Comparison of ENCODE assay signal across 21 cellular contexts in genomic region chr13:33078268-33078667, GRCh38.
"Had no signal": no experiment of that assay in that cellular context is flagged by ENCODE, and none has a peak within 500 bp of the region (broad histone marks: within the 10 kb centered on the region; RNA-seq: fewer than 3 reads in every experiment).

No MANE protein-coding gene starts in this region.

- FAIRE-seq: kidney had no signal

- H3K36me3 ChIP-seq: esophagus squamous epithelium, lower lobe of right lung, right atrium auricular region, sigmoid colon, stomach, thoracic aorta, transverse colon had no signal

- H3K27ac ChIP-seq: epithelial cell of prostate, esophagus squamous epithelium, hepatocyte, lower lobe of right lung, right atrium auricular region, skin epidermis, stomach, thoracic aorta, transverse colon had no signal

- ATAC-seq: effector memory CD8-positive, alpha-beta T cell; left colon; lower lobe of right lung had no signal

- H3K9me3 ChIP-seq: esophagus squamous epithelium, lower lobe of right lung, right atrium auricular region, sigmoid colon, stomach, thoracic aorta, transverse colon had no signal

- H3K4me1 ChIP-seq: esophagus squamous epithelium, right atrium auricular region, stomach had no signal

- H3K27me3 ChIP-seq: esophagus squamous epithelium, hepatocyte, right atrium auricular region, sigmoid colon, stomach, transverse colon had no signal

- DNase-seq: effector memory CD8-positive, alpha-beta T cell; esophagus squamous epithelium; foreskin fibroblast; head of caudate nucleus; kidney; left colon; lower lobe of right lung; mesenchymal stem cell; midbrain; naive B cell; posterior cingulate gyrus; sigmoid colon; stimulated activated naive CD4-positive, alpha-beta T cell; stomach; substantia nigra; transverse colon had no signal

- H3K4me3 ChIP-seq: esophagus squamous epithelium, hepatocyte, lower lobe of right lung, right atrium auricular region, sigmoid colon, skin epidermis, stomach, thoracic aorta, transverse colon had no signal
